In the genomic region with DNA sequence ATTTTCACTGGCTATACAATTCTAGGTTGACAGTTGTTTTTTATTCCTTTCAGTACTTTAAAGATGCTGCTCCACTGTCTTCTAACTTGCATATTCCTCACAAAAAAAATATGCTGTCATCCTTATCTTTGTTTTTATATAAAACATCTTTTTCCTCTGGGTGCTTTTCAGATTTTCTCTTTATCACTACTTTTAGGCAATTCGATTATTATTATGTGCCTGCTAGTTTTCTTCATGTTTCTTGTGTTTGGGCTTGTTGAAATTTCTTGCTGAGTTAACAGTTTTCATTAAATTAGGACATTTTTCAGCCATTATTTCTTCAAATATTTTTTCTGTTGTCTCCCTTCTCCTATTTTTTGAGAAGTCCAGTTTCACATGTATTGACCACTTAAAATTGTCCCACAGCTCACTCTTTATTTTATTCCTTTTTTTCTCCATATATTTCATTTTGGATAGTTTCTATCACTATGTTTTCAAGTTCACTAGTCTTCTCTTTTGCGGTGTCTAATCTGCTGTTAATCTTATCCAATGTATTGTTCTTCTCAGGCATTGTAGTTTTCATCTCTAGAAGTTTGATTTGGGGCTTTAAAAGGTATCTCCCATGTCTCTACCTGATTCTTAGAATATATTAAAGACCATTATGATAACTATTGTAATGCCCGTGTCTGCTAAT, we compare ENCODE assay signal across 1 cellular context.
TF ChIP-seq lines count a peak whose summit lies in the region.

No MANE protein-coding gene starts in this region.

TF ChIP-seq in K562, 482 proteins besides CTCF, POLR2A, EP300 and RAD21 (continued from another document):
- TF ChIP-seq, protein P1, sequence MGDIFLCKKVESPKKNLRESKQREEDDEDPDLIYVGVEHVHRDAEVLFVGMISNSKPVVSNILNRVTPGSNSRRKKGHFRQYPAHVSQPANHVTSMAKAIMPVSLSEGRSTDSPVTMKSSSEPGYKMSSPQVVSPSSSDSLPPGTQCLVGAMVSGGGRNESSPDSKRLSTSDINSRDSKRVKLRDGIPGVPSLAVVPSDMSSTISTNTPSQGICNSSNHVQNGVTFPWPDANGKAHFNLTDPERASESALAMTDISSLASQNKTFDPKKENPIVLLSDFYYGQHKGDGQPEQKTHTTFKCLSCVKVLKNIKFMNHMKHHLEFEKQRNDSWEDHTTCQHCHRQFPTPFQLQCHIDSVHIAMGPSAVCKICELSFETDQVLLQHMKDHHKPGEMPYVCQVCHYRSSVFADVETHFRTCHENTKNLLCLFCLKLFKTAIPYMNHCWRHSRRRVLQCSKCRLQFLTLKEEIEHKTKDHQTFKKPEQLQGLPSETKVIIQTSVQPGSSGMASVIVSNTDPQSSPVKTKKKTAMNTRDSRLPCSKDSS (IDR thresholded peaks at IDR 0.05; ENCODE audit: low read depth, partially characterized antibody) = peak; percentile 42
